8 cellular contexts compared by ENCODE assay signal in genomic region chr6:136822379-136823127, GRCh38. TPM values are rescaled to one million over a fixed set of nuclear protein-coding genes. Genes with fewer than 3 reads are reported as not detected.
DNase-seq lines count a peak whose midpoint lies in the region; ATAC-seq lines count a peak whose summit lies in the region.

A gene with protein sequence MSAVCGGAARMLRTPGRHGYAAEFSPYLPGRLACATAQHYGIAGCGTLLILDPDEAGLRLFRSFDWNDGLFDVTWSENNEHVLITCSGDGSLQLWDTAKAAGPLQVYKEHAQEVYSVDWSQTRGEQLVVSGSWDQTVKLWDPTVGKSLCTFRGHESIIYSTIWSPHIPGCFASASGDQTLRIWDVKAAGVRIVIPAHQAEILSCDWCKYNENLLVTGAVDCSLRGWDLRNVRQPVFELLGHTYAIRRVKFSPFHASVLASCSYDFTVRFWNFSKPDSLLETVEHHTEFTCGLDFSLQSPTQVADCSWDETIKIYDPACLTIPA (plus strand): TSS chr6:136822592. CDS start chr6:136822666, 74 bp downstream.

- 8% methylated on average over 39 of the region's 78 CpGs for WGBS in mesenchymal stem cell

- peak within 1 kb of the TSS; percentile 45 for H3K9ac ChIP-seq in endocrine pancreas (ENCODE audit: control insufficient read depth, insufficient read depth, low read length)
- H3K9ac ChIP-seq in mesenchymal stem cell (ENCODE audit: low read length) = peak within 1 kb of the TSS; percentile 93

- peak within 1 kb of the TSS; percentile 98 for H3K27ac Mint-ChIP-seq in activated CD8-positive, alpha-beta memory T cell treated with anti-CD3 and anti-CD28 coated beads, Interleukin-2, amount 10 ng/mL, durations not matched to agents 7 days and 5 days

- peak within 1 kb of the TSS; percentile 63 to 86 for H2BK12ac ChIP-seq in mesenchymal stem cell (ENCODE audit: low read length in 2 of 2)

- peak within 1 kb of the TSS; percentile 99 for H3K18ac ChIP-seq in mesenchymal stem cell (ENCODE audit: low read depth in 1 of 2, low read length in 2 of 2)

- H3K4me1 Mint-ChIP-seq in activated CD8-positive, alpha-beta memory T cell treated with anti-CD3 and anti-CD28 coated beads, Interleukin-2, amount 10 ng/mL, durations not matched to agents 7 days and 5 days = peaks cover 18% of the 10 kb centered on the region

- H2BK5ac ChIP-seq in mesenchymal stem cell (ENCODE audit: low read depth, low read length, poor library complexity, severe bottlenecking) = peak within 1 kb of the TSS; percentile 59

- peak; percentile 91 for ATAC-seq in GM21360 (IDR thresholded peaks at IDR 0.05; ENCODE audit: unreplicated experiment)
- peak; percentile 97 for ATAC-seq in activated CD8-positive, alpha-beta memory T cell treated with anti-CD3 and anti-CD28 coated beads, Interleukin-2, amount 10 ng/mL, durations not matched to agents 7 days and 5 days

- H3K4me3 ChIP-seq in endocrine pancreas (ENCODE audit: control insufficient read depth, insufficient read depth, low read length) (peak within 1 kb of the TSS; percentile 88), mesenchymal stem cell (ENCODE audit: insufficient read depth in 1 of 2, low read depth in 1 of 2, low read length in 2 of 2) (peak within 1 kb of the TSS; percentile 96)

- DNase-seq in Caki2 (ENCODE audit: low read depth) (peak; percentile 84), HT-29 (ENCODE audit: low spot score) (peak; percentile 88), NOMO-1 (lab: John Stamatoyannopoulos, UW; ENCODE audit: unreplicated experiment in 2 of 2) (peak; percentile 82 to 90), mesenchymal stem cell (peak; percentile 92)
- DNase-seq in activated CD8-positive, alpha-beta memory T cell treated with anti-CD3 and anti-CD28 coated beads, Interleukin-2, amount 10 ng/mL, durations not matched to agents 7 days and 5 days = peak; percentile 94
- DNase-seq in stimulated activated CD8-positive, alpha-beta memory T cell treated with anti-CD3 and anti-CD28 coated beads, Interleukin-12 subunit alpha, Interleukin-12 subunit beta, amount 100 ng/mL, for 24 hours (ENCODE audit: extremely low read depth) = peak; percentile 67

- H3K4ac ChIP-seq in mesenchymal stem cell (ENCODE audit: low read depth in 1 of 2, low read length in 2 of 2) = peak within 1 kb of the TSS; percentile 57 to 94

- H4K8ac ChIP-seq in mesenchymal stem cell (ENCODE audit: low read length) = peak within 1 kb of the TSS; percentile 100

- H3K4me2 ChIP-seq in mesenchymal stem cell (ENCODE audit: low read length, poor library complexity, severe bottlenecking) = peak within 1 kb of the TSS; percentile 99

- peaks cover 2% of the 10 kb centered on the region for H3K36me3 ChIP-seq in endocrine pancreas (ENCODE audit: control insufficient read depth, insufficient read depth, low read length)
- peaks cover 0 to 14% of the 10 kb centered on the region in 2 experiments for H3K36me3 ChIP-seq in mesenchymal stem cell (ENCODE audit: control insufficient read depth in 1 of 2, insufficient read depth in 2 of 2, low read depth in 1 of 2, low read length in 2 of 2)

- H4K91ac ChIP-seq in mesenchymal stem cell (ENCODE audit: low read length) = peak within 1 kb of the TSS; percentile 99

- H3K27me3 Mint-ChIP-seq in activated CD8-positive, alpha-beta memory T cell treated with anti-CD3 and anti-CD28 coated beads, Interleukin-2, amount 10 ng/mL, durations not matched to agents 7 days and 5 days = peaks cover 2% of the 10 kb centered on the region

- peaks cover 22% of the 10 kb centered on the region for H3K36me3 Mint-ChIP-seq in activated CD8-positive, alpha-beta memory T cell treated with anti-CD3 and anti-CD28 coated beads, Interleukin-2, amount 10 ng/mL, durations not matched to agents 7 days and 5 days

- H2BK120ac ChIP-seq in mesenchymal stem cell (ENCODE audit: low read depth, low read length) = peak within 1 kb of the TSS; percentile 66

- peak within 1 kb of the TSS; percentile 23 for H2AK5ac ChIP-seq in mesenchymal stem cell (ENCODE audit: low read length, severe bottlenecking)

- peaks cover 9% of the 10 kb centered on the region for H3K79me1 ChIP-seq in mesenchymal stem cell (replicated peaks; ENCODE audit: low read length, poor library complexity, severe bottlenecking)

- peak within 1 kb of the TSS; percentile 55 for H3K27ac ChIP-seq in mesenchymal stem cell (ENCODE audit: low read length, poor library complexity, severe bottlenecking)

- CTCF ChIA-PET in activated CD8-positive, alpha-beta memory T cell treated with anti-CD3 and anti-CD28 coated beads, Interleukin-2, amount 10 ng/mL, durations not matched to agents 7 days and 5 days (lab: Charles Lee) = interaction anchor here (0.7 to 2.7 kb wide), 3 partner anchors 28 to 177 kb away, joined by 3 to 17 read pairs (median 16); partner anchors contain the start of gene MAP3K5

- peak within 1 kb of the TSS; percentile 78 for H2BK15ac ChIP-seq in mesenchymal stem cell (ENCODE audit: low read depth, poor library complexity, severe bottlenecking)

- no peaks in the 10 kb centered on the region for H3K9me3 Mint-ChIP-seq in activated CD8-positive, alpha-beta memory T cell treated with anti-CD3 and anti-CD28 coated beads, Interleukin-2, amount 10 ng/mL, durations not matched to agents 7 days and 5 days (ENCODE audit: low read depth)

- H3K27me3 ChIP-seq in endocrine pancreas (ENCODE audit: control insufficient read depth, insufficient read depth, low read length) (no peaks in the 10 kb centered on the region), mesenchymal stem cell (ENCODE audit: control insufficient read depth in 1 of 2, insufficient read depth in 1 of 2, low read length in 2 of 2) (no peaks in the 10 kb centered on the region)

- H3K23ac ChIP-seq in mesenchymal stem cell (ENCODE audit: low read length in 2 of 2) = no peak within 1 kb of the TSS

- peak within 1 kb of the TSS; percentile 97 for H3K4me3 Mint-ChIP-seq in activated CD8-positive, alpha-beta memory T cell treated with anti-CD3 and anti-CD28 coated beads, Interleukin-2, amount 10 ng/mL, durations not matched to agents 7 days and 5 days

- H3K4me1 ChIP-seq in endocrine pancreas (ENCODE audit: control insufficient read depth, insufficient read depth, low read length) (no peaks in the 10 kb centered on the region), mesenchymal stem cell (ENCODE audit: control insufficient read depth, insufficient read depth, low read depth, low read length) (peaks cover 7% of the 10 kb centered on the region)

- peak within 1 kb of the TSS; percentile 94 for H2AFZ ChIP-seq in mesenchymal stem cell (ENCODE audit: low read depth, low read length)

- in situ Hi-C loops in Caki2 (cut with HindIII; ENCODE audit: low pct_unique_long_range_greater_than_20kb, low sequenced_read_pairs) = no loop called here

- H3K9me3 ChIP-seq in endocrine pancreas (ENCODE audit: control insufficient read depth, low read length) (no peaks in the 10 kb centered on the region), mesenchymal stem cell (ENCODE audit: control insufficient read depth, low read length) (no peaks in the 10 kb centered on the region)

- peak within 1 kb of the TSS in 1 of 2 experiments; percentile 98 for H3K14ac ChIP-seq in mesenchymal stem cell (ENCODE audit: low read length in 2 of 2)

RNA-seq across cellular contexts. Expression of the gene that starts here (rescaled TPM):
- total RNA-seq in Caki2 (2014; rRNA removed; shearing (Covaris generic); ENCODE audit: low replicate concordance) = 13.8 and 22.3 TPM in 2 replicates
- 16.5 and 19.5 TPM in 2 replicates for total RNA-seq in HT-29 (2014; rRNA removed; shearing (Covaris generic))
- 1 to 10 TPM; 3.5 TPM for total RNA-seq in activated CD8-positive, alpha-beta memory T cell treated with anti-CD3 and anti-CD28 coated beads, Interleukin-2, amount 10 ng/mL, durations not matched to agents 7 days and 5 days
- 6.2 TPM for polyA plus RNA-seq in mesenchymal stem cell (2013, experiment 1 of 2)
- polyA plus RNA-seq in mesenchymal stem cell (2013, experiment 2 of 2) = 5.8 TPM

Comparison
In these comparisons a context has a peak if more than half of its experiments do, and no peak if none do; other contexts are left out.
1. Peak in every context shown above with its lines: DNase-seq, ATAC-seq, H3K4me3 ChIP-seq and H3K27ac ChIP-seq.